Comparison of ENCODE assay signal across 8 cellular contexts in genomic region chr1:8712413-8713229, GRCh38.
DNase-seq lines count a peak whose midpoint lies in the region; ATAC-seq and TF ChIP-seq lines count a peak whose summit lies in the region.

No MANE protein-coding gene starts in this region.

- H3K4me1 ChIP-seq in PC-9 (replicated peaks; ENCODE audit: insufficient read depth) (peaks cover 33% of the 10 kb centered on the region), transverse colon (peaks cover 5 to 28% (median 24%) of the 10 kb centered on the region in 4 donors)

- TF ChIP-seq EP300 in transverse colon (IDR thresholded peaks at IDR 0.05; ENCODE audit: low read depth): no peak

- peak overlapping the region; percentile 30; the same call in 1 of the 2 replicates for H3K4me3 ChIP-seq in PC-9
- no peak overlapping the region for H3K4me3 ChIP-seq in choroid plexus epithelial cell (ENCODE audit: low read depth, low read length)
- peak overlapping the region in 2 of 4 donors; percentile 2 to 20 for H3K4me3 ChIP-seq in transverse colon

- H3K27me3 ChIP-seq in PC-9 (ENCODE audit: insufficient read depth, low read depth) (no peaks in the 10 kb centered on the region), transverse colon (no peaks in the 10 kb centered on the region)

- peak overlapping the region; percentile 65 for H3K4me2 ChIP-seq in PC-9

- TF ChIP-seq CTCF in PC-9 (conservative IDR thresholded peaks at IDR 0.05): no peak
- TF ChIP-seq CTCF in choroid plexus epithelial cell (conservative IDR thresholded peaks at IDR 0.05; ENCODE audit: low read depth, low read length): no peak
- no peak for TF ChIP-seq CTCF in transverse colon (IDR thresholded peaks at IDR 0.05)

- H3K36me3 ChIP-seq in PC-9 (ENCODE audit: low read depth) (no peaks in the 10 kb centered on the region), transverse colon (no peaks in the 10 kb centered on the region)

- no TSS peak for BruUV-seq in PC-9 (replicated peaks; lab: Mats Ljungman, UMichigan)

- in situ Hi-C loops in transverse colon (cut with MboI; ENCODE audit: low pct_ligation_motif_present in 1 of 4, low pct_unique_long_range_greater_than_20kb in 1 of 4, low sequenced_read_pairs in 3 of 4): no loop called here

- POLR2A ChIA-PET in PC-9 (lab: Charles Lee; ENCODE audit: unreplicated experiment): interaction anchor here (0.5 to 0.7 kb wide), 3 partner anchors 9 to 1666 kb away, joined by 3 to 8 read pairs (median 3); no protein-coding TSS in a partner anchor

- ATAC-seq in GM19351 (IDR thresholded peaks at IDR 0.05; ENCODE audit: unreplicated experiment): no peak

- no peaks in the 10 kb centered on the region for H3K9me2 ChIP-seq in PC-9 (ENCODE audit: insufficient read depth)

- intact Hi-C loops in PC-9 (cut with micrococcal nuclease; ENCODE audit: unreplicated experiment): no loop called here
- intact Hi-C loops in transverse colon (cut with DNase I; ENCODE audit: low total_unique reads): no loop called here

- H3K79me2 ChIP-seq in PC-9 (ENCODE audit: low read depth): peaks cover 11% of the 10 kb centered on the region

- CTCF ChIA-PET in PC-9 (lab: Charles Lee): interaction anchor here (0.6 kb wide), 1 partner anchor 368 kb away, joined by 6 read pairs; no protein-coding TSS in a partner anchor

- H3F3A ChIP-seq in PC-9 (ENCODE audit: insufficient read depth, low read depth): peaks cover 35% of the 10 kb centered on the region

- H4K20me1 ChIP-seq in PC-9 (ENCODE audit: insufficient read depth): no peaks in the 10 kb centered on the region

- no peak overlapping the region; the same call in 1 of the 2 replicates for H2AFZ ChIP-seq in PC-9

- DNase-seq in DMS 273 (lab: John Stamatoyannopoulos, UW; ENCODE audit: unreplicated experiment): peak; percentile 65
- DNase-seq in KG1 (lab: John Stamatoyannopoulos, UW): peak; percentile 51
- DNase-seq in PC-9: peak; percentile 5 to 87
- peak; percentile 92 for DNase-seq in choroid plexus epithelial cell (ENCODE audit: low read depth)
- DNase-seq in lung microvascular endothelial cell (ENCODE audit: low read depth in 2 of 2): peak; percentile 93 to 95
- DNase-seq in transverse colon: no peak
- no peak for DNase-seq in HK-2 (ENCODE audit: unreplicated experiment)

- H3K9me3 ChIP-seq in PC-9 (ENCODE audit: insufficient read depth, low read depth): no peaks in the 10 kb centered on the region
- H3K9me3 ChIP-seq in transverse colon: no peaks in the 10 kb centered on the region

- H3K27ac ChIP-seq in PC-9 (peak overlapping the region; percentile 77), transverse colon (peak overlapping the region; percentile 52 to 86 (median 81))

- TF ChIP-seq POLR2A in transverse colon (IDR thresholded peaks at IDR 0.05): no peak

- WGBS in transverse colon (ENCODE audit: low coverage in 1 of 2), 2 donors: 9 to 13% methylated on average over 4 to 5 of the region's 5 CpGs

Comparison
In these comparisons a context has a peak if more than half of its experiments do, and no peak if none do; other contexts are left out.
1. DNase-seq: peak in DMS 273 (single experiment), KG1 (single experiment), PC-9 (2 of 2), choroid plexus epithelial cell (single experiment) and lung microvascular endothelial cell (2 of 2); none in transverse colon (single experiment) and HK-2 (single experiment).